In genomic region chr5:151078490-151079262, GRCh38 we compare ENCODE assay signal across 8 cellular contexts. TPM values are rescaled to one million over a fixed set of nuclear protein-coding genes. Genes with fewer than 3 reads are reported as not detected.
DNase-seq lines count a peak whose midpoint lies in the region; ATAC-seq and TF ChIP-seq lines count a peak whose summit lies in the region.

No MANE protein-coding gene starts in this region.

- ATAC-seq in GM21529 (IDR thresholded peaks at IDR 0.05; ENCODE audit: unreplicated experiment) = peak; percentile 51

- TF ChIP-seq POLR2A in testis (IDR thresholded peaks at IDR 0.05) = no peak

- H3K4me1 Mint-ChIP-seq in osteocyte (ENCODE audit: unreplicated experiment) = peaks cover 59% of the 10 kb centered on the region

- intact Hi-C loops in testis (cut with DNase I; ENCODE audit: low total_unique reads) = no loop called here

- H3K27ac ChIP-seq in DOHH2 (ENCODE audit: low read depth, low read length) = 0 out of 2 replicates have a peak overlapping the region, but pooled peaks have one; percentile 11
- peak overlapping the region; percentile 99 for H3K27ac ChIP-seq in OCI-LY3 (ENCODE audit: low read length)
- no peak overlapping the region for H3K27ac ChIP-seq in testis

- H3K4me1 ChIP-seq in DOHH2 (ENCODE audit: control insufficient read depth, low read length) (peaks cover 50% of the 10 kb centered on the region), OCI-LY3 (ENCODE audit: low read length) (peaks cover 63% of the 10 kb centered on the region), testis (peaks cover 15% of the 10 kb centered on the region)

- H2AFZ ChIP-seq in OCI-LY3 (ENCODE audit: low read depth, low read length) = no peak overlapping the region

- no peaks in the 10 kb centered on the region for H3K9me2 ChIP-seq in DOHH2 (replicated peaks; ENCODE audit: control insufficient read depth, low read length)

- H4K20me1 ChIP-seq in DOHH2 (ENCODE audit: control insufficient read depth, insufficient read depth, low read depth, low read length) = peaks cover 4% of the 10 kb centered on the region; the same call in 1 of the 2 replicates
- H4K20me1 ChIP-seq in OCI-LY3 (ENCODE audit: insufficient read depth, low read length) = peaks cover 45% of the 10 kb centered on the region

- peak overlapping the region; percentile 40 for H3K4me3 Mint-ChIP-seq in osteocyte (ENCODE audit: unreplicated experiment)

- H3K9me3 ChIP-seq in DOHH2 (ENCODE audit: control insufficient read depth, insufficient read depth, low read length) (no peaks in the 10 kb centered on the region), OCI-LY3 (ENCODE audit: insufficient read depth, low read length) (no peaks in the 10 kb centered on the region), testis (no peaks in the 10 kb centered on the region)

- WGBS in testis, 2 donors = 81 to 82% methylated on average over 14 to 16 of the region's 16 CpGs

- peak overlapping the region; percentile 38 for H3K27ac Mint-ChIP-seq in osteocyte (ENCODE audit: unreplicated experiment)

- TF ChIP-seq CTCF in DOHH2 (IDR thresholded peaks at IDR 0.05; ENCODE audit: low read depth, low read length, poor library complexity, severe bottlenecking) = no peak
- TF ChIP-seq CTCF in OCI-LY3 (IDR thresholded peaks at IDR 0.05; ENCODE audit: low read depth, low read length) = no peak
- no peak for TF ChIP-seq CTCF in osteocyte (IDR thresholded peaks at IDR 0.05)
- TF ChIP-seq CTCF in testis (IDR thresholded peaks at IDR 0.05) = no peak

- peak; percentile 86 for DNase-seq in activated naive CD4-positive, alpha-beta T cell treated with Interleukin-2 at 50 U/mL for 16 hours
- no peak for DNase-seq in osteocyte (ENCODE audit: extremely low spot score, unreplicated experiment)
- DNase-seq in testis = no peak
- DNase-seq in NCI-H146 (lab: John Stamatoyannopoulos, UW) = no peak
- DNase-seq in COLO829 (ENCODE audit: low spot score) = no peak

- H3K4me3 ChIP-seq in DOHH2 (ENCODE audit: low read length) (peak overlapping the region; percentile 74), OCI-LY3 (ENCODE audit: low read length) (peak overlapping the region; percentile 93), testis (no peak overlapping the region)

- H3K9me3 Mint-ChIP-seq in osteocyte (ENCODE audit: unreplicated experiment) = no peaks in the 10 kb centered on the region

- H3F3A ChIP-seq in DOHH2 (ENCODE audit: control insufficient read depth, insufficient read depth) = peaks cover 3% of the 10 kb centered on the region; the same call in 1 of the 2 replicates

- peak overlapping the region; percentile 73 for H3K4me2 ChIP-seq in DOHH2 (ENCODE audit: low read length)
- H3K4me2 ChIP-seq in OCI-LY3 (ENCODE audit: low read length) = peak overlapping the region; percentile 98

- H3K27me3 Mint-ChIP-seq in osteocyte (ENCODE audit: unreplicated experiment) = no peaks in the 10 kb centered on the region

- H3K27me3 ChIP-seq in DOHH2 (ENCODE audit: control insufficient read depth, low read length) (no peaks in the 10 kb centered on the region), OCI-LY3 (ENCODE audit: low read depth, low read length) (no peaks in the 10 kb centered on the region), testis (no peaks in the 10 kb centered on the region)

- H3K36me3 Mint-ChIP-seq in osteocyte (ENCODE audit: unreplicated experiment) = peaks cover 3% of the 10 kb centered on the region

- peak overlapping the region; percentile 96 for H3K9ac ChIP-seq in OCI-LY3 (ENCODE audit: low read length)

- H3K79me2 ChIP-seq in DOHH2 (ENCODE audit: control insufficient read depth, low read length) (peaks cover 87% of the 10 kb centered on the region), OCI-LY3 (ENCODE audit: low read length) (peaks cover 97% of the 10 kb centered on the region)

- H3K36me3 ChIP-seq in DOHH2 (ENCODE audit: control insufficient read depth, low read length) (peaks cover 47% of the 10 kb centered on the region), OCI-LY3 (replicated peaks; ENCODE audit: low read depth, low read length) (peaks cover 48% of the 10 kb centered on the region), testis (ENCODE audit: low read depth, missing control alignments) (no peaks in the 10 kb centered on the region)

RNA-seq across cellular contexts. Expression of gene TNIP1, which starts 2.2 kb away (rescaled TPM):
- total RNA-seq in osteocyte = 73.5 and 85.5 TPM in 2 replicates
- total RNA-seq in testis = 10 to 100 TPM; 48.4 to 58.3 TPM
- 43.5 TPM for polyA plus RNA-seq in testis (ENCODE audit: insufficient read depth, low read depth, low replicate concordance)

RNA-seq across cellular contexts. Expression of gene GPX3, which starts 58.3 kb away (rescaled TPM):
- 1.1 and 1.3 TPM in 2 replicates for total RNA-seq in osteocyte
- 100 to 1,000 TPM; 216 to 224 TPM for total RNA-seq in testis
- polyA plus RNA-seq in testis (ENCODE audit: insufficient read depth, low read depth, low replicate concordance) = 119 TPM

Comparison
In these comparisons a context has a peak if more than half of its experiments do, and no peak if none do; other contexts are left out.
1. H3K27ac ChIP-seq: peak in DOHH2 (single experiment) and OCI-LY3 (single experiment); none in testis (0 of 2).
2. H3K4me3 ChIP-seq: peak in DOHH2 (single experiment) and OCI-LY3 (single experiment); none in testis (0 of 2).
3. RNA of gene GPX3, which starts 58.3 kb away (total RNA-seq): 216 to 224 TPM in testis; 1.1 to 1.3 TPM in osteocyte; every median in the first group is over 10 times any median in the second.